ENCODE assay signal across 26 cellular contexts in genomic region chr2:117944816-117945215, GRCh38.
DNase-seq lines count a peak whose midpoint lies in the region; ATAC-seq, FAIRE-seq and TF ChIP-seq lines count a peak whose summit lies in the region.
"Had no signal": no experiment of that assay in that cellular context is flagged by ENCODE, and none has a peak within 500 bp of the region (broad histone marks: within the 10 kb centered on the region; RNA-seq: fewer than 3 reads in every experiment).

No MANE protein-coding gene starts in this region.

- H3K9me3 ChIP-seq in GM23248 (ENCODE audit: low read depth) (no peaks in the 10 kb centered on the region), Karpas-422 (ENCODE audit: low read length) (no peaks in the 10 kb centered on the region), GM12878 (replicated peaks; ENCODE audit: control insufficient read depth, insufficient read depth, low read length) (no peaks in the 10 kb centered on the region), osteoblast (ENCODE audit: low read depth, low read length) (no peaks in the 10 kb centered on the region)
- H3K9me3 ChIP-seq: BE2C, BLaER1 had no signal

- no peaks in the 10 kb centered on the region for H3K27me3 ChIP-seq in GM23248 (replicated peaks; ENCODE audit: insufficient read depth)
- H3K27me3 ChIP-seq in Karpas-422 (ENCODE audit: low read length) = no peaks in the 10 kb centered on the region
- H3K27me3 ChIP-seq in GM12878 (replicated peaks in 1 of 2; ENCODE audit: control insufficient read depth in 2 of 2, insufficient read depth in 2 of 2, low read length in 1 of 2) = no peaks in the 10 kb centered on the region
- no peaks in the 10 kb centered on the region for H3K27me3 ChIP-seq in osteoblast (ENCODE audit: insufficient read depth, low read length)
- H3K27me3 ChIP-seq: BE2C, BLaER1 had no signal

- H3K36me3 ChIP-seq in GM23248 (ENCODE audit: low read depth) (peaks cover 44% of the 10 kb centered on the region), Karpas-422 (ENCODE audit: insufficient read depth, low read length) (peaks cover 40% of the 10 kb centered on the region), GM12878 (ENCODE audit: control insufficient read depth in 2 of 2, insufficient read depth in 2 of 2, low read length in 1 of 2) (peaks cover 22 to 32% of the 10 kb centered on the region in 2 experiments), osteoblast (ENCODE audit: insufficient read depth, low read length) (peaks cover 62% of the 10 kb centered on the region)
- H3K36me3 ChIP-seq: BE2C had no signal

- 92 to 100% methylated on average over 2 of the region's 2 CpGs for WGBS in GM23248 (ENCODE audit: low coverage in 1 of 2, low lambda C conversion rate in 2 of 2, missing lambda C conversion rate in 2 of 2), 2 experiments
- 100% methylated on average over 2 of the region's 2 CpGs for WGBS in GM12878 (ENCODE audit: insufficient coverage, insufficient replicate concordance, low lambda C conversion rate, missing lambda C conversion rate)

- H3K9ac ChIP-seq in GM23248 (no peak overlapping the region), Karpas-422 (ENCODE audit: low read length) (no peak overlapping the region), GM12878 (ENCODE audit: control insufficient read depth, insufficient read depth, low read length) (no peak overlapping the region)
- H3K9ac ChIP-seq: BLaER1 had no signal

- H3K79me2 ChIP-seq in GM23248 (ENCODE audit: insufficient read depth) = no peaks in the 10 kb centered on the region
- no peaks in the 10 kb centered on the region for H3K79me2 ChIP-seq in Karpas-422 (ENCODE audit: low read length)
- no peaks in the 10 kb centered on the region for H3K79me2 ChIP-seq in GM12878 (ENCODE audit: control insufficient read depth, insufficient read depth, low read length)
- no peaks in the 10 kb centered on the region for H3K79me2 ChIP-seq in osteoblast (ENCODE audit: insufficient read depth, low read length)

- POLR2A ChIA-PET in GM12878 (lab: Charles Lee) = no interaction called here

- CTCF ChIA-PET in GM12878 (lab: Yijun Ruan, JAX) = no interaction called here

- no peak for TF ChIP-seq EP300 in GM12878 (IDR thresholded peaks at IDR 0.05; ENCODE audit: borderline replicate concordance in 1 of 2, control insufficient read depth in 1 of 2, low read depth in 2 of 2, low read length in 2 of 2)

- H2AFZ ChIP-seq in GM23248 (no peak overlapping the region), Karpas-422 (ENCODE audit: low read length) (no peak overlapping the region), GM12878 (ENCODE audit: control insufficient read depth, low read depth, low read length) (no peak overlapping the region), osteoblast (ENCODE audit: low read length) (no peak overlapping the region)

- no peak for ATAC-seq in GM12878
- ATAC-seq in HG02981 (IDR thresholded peaks at IDR 0.05; ENCODE audit: unreplicated experiment) = no peak

- SMC1A ChIA-PET in GM12878 (lab: Charles Lee; ENCODE audit: uncharacterized antibody, unreplicated experiment) = interaction anchor here (1.2 kb wide), 1 partner anchor 13 kb away, joined by 3 read pairs; no protein-coding TSS in a partner anchor

- DNase-seq in GM23248 (no peak), Karpas-422 (peak; percentile 34), GM12878 (ENCODE audit: low read depth, low spot score) (no peak), osteoblast (ENCODE audit: insufficient read length, low spot score, missing footprints) (peak; percentile 50), NCI-H1694 (lab: John Stamatoyannopoulos, UW) (no peak), NCI-H526 (lab: John Stamatoyannopoulos, UW) (no peak)
- no peak for DNase-seq in stimulated activated CD4-positive, alpha-beta T cell treated with anti-CD3 and anti-CD28 coated beads, Interleukin-15, amount 100 ng/mL, for 24 hours
- DNase-seq: 8988T; ACHN; BE2C; C1 segment of cervical spinal cord; CD4-positive, alpha-beta memory T cell; CD4-positive, CD25-positive, alpha-beta regulatory T cell; CD8-positive, alpha-beta memory T cell; COR-L47; DMS 273 treated with DMSO at 0.1 percent for 48 hours; DMS153; DMS79; DND-41; EL; GDM1 had no signal

- no peak for TF ChIP-seq RAD21 in GM12878 (IDR thresholded peaks at IDR 0.05; ENCODE audit: insufficient read depth, low read depth, low read length)

- no peak for TF ChIP-seq POLR2A in GM12878 (IDR thresholded peaks at IDR 0.05; ENCODE audit: low read depth, low read length)

- no peaks in the 10 kb centered on the region for H3K9me2 ChIP-seq in GM23248 (ENCODE audit: insufficient read depth)
- H3K9me2 ChIP-seq in Karpas-422 (replicated peaks; ENCODE audit: insufficient read depth, low read length) = no peaks in the 10 kb centered on the region

- RAD21 ChIA-PET in GM12878 (lab: Charles Lee; ENCODE audit: unreplicated experiment) = no interaction called here

- intact Hi-C loops in GM12878 (cut with micrococcal nuclease; ENCODE audit: unreplicated experiment) = no loop called here

- TF ChIP-seq CTCF in GM12878 (IDR thresholded peaks at IDR 0.05 in 2 of 3, conservative IDR thresholded peaks at IDR 0.05 in 1 of 3; ENCODE audit: control insufficient read depth in 2 of 3, extremely low read depth in 1 of 3, insufficient read depth in 1 of 3, low read depth in 3 of 3, low read length in 3 of 3) = no peak
- no peak for TF ChIP-seq CTCF in osteoblast (IDR thresholded peaks at IDR 0.05; ENCODE audit: extremely low read depth, low read depth, low read length)

- peaks cover 57% of the 10 kb centered on the region for H3F3A ChIP-seq in GM23248 (ENCODE audit: insufficient read depth)

- FAIRE-seq in GM12878 (lab: Jason Lieb, UNC) = no peak
- FAIRE-seq: A204.1, GM12891, GM19239 had no signal

- H3K4me3 ChIP-seq in GM23248 (no peak overlapping the region), Karpas-422 (ENCODE audit: low read length) (no peak overlapping the region), GM12878 (no peak overlapping the region), osteoblast (ENCODE audit: insufficient read depth, low read length) (no peak overlapping the region)
- H3K4me3 ChIP-seq: BLaER1 had no signal

- no peak overlapping the region for H3K4me2 ChIP-seq in GM23248 (ENCODE audit: unreplicated experiment)
- H3K4me2 ChIP-seq in Karpas-422 (ENCODE audit: low read depth, low read length, poor library complexity, severe bottlenecking) = no peak overlapping the region
- no peak overlapping the region for H3K4me2 ChIP-seq in GM12878 (ENCODE audit: control insufficient read depth, insufficient read depth)
- H3K4me2 ChIP-seq in osteoblast (ENCODE audit: insufficient read depth, low read length) = no peak overlapping the region
- H3K4me2 ChIP-seq: BLaER1 had no signal

- peak overlapping the region; percentile 73; the same call in 1 of the 2 replicates for H3K27ac ChIP-seq in GM23248
- H3K27ac ChIP-seq in Karpas-422 (ENCODE audit: low read length) = no peak overlapping the region
- no peak overlapping the region for H3K27ac ChIP-seq in GM12878 (ENCODE audit: control insufficient read depth, insufficient read depth)
- peak overlapping the region; percentile 15 for H3K27ac ChIP-seq in osteoblast (ENCODE audit: low read depth, low read length)
- H3K27ac ChIP-seq: BLaER1 had no signal

- in situ Hi-C loops in GM23248 (cut with MboI) (no loop called here), GM12878 (cut with MboI) (no loop called here)

- no TSS peak for BruUV-seq in GM12878 (replicated peaks; lab: Mats Ljungman, UMichigan)

- H4K20me1 ChIP-seq in GM23248 (ENCODE audit: insufficient read depth) = no peaks in the 10 kb centered on the region
- H4K20me1 ChIP-seq in Karpas-422 (ENCODE audit: insufficient read depth, low read depth, low read length) = no peaks in the 10 kb centered on the region
- no peaks in the 10 kb centered on the region for H4K20me1 ChIP-seq in GM12878 (ENCODE audit: control insufficient read depth, insufficient read depth)
- no peaks in the 10 kb centered on the region for H4K20me1 ChIP-seq in osteoblast (ENCODE audit: insufficient read depth, low read length)
- H4K20me1 ChIP-seq: BLaER1 had no signal

- H3K4me1 ChIP-seq in GM23248 (ENCODE audit: insufficient read depth) (peaks cover 49% of the 10 kb centered on the region), Karpas-422 (ENCODE audit: low read length) (peaks cover 16% of the 10 kb centered on the region), GM12878 (ENCODE audit: control insufficient read depth, insufficient read depth, low read length) (no peaks in the 10 kb centered on the region), osteoblast (ENCODE audit: insufficient read depth, low read length) (peaks cover 22% of the 10 kb centered on the region)
- H3K4me1 ChIP-seq: BE2C, BLaER1 had no signal

TF ChIP-seq in GM12878, 131 proteins besides CTCF, POLR2A, EP300 and RAD21 (continues in another document):
- peak; percentile 61 for TF ChIP-seq ZBTB40 (IDR thresholded peaks at IDR 0.05; ENCODE audit: borderline replicate concordance)

Comparison
In these comparisons a context has a peak if more than half of its experiments do, and no peak if none do; other contexts are left out.
1. DNase-seq: peak in Karpas-422 (single experiment) and osteoblast (single experiment); none in GM23248 (single experiment), GM12878 (single experiment), NCI-H1694 (single experiment), NCI-H526 (0 of 2) and stimulated activated CD4-positive, alpha-beta T cell treated with anti-CD3 and anti-CD28 coated beads, Interleukin-15, amount 100 ng/mL, for 24 hours (single experiment).
2. H3K27ac ChIP-seq: peak in GM23248 (single experiment) and osteoblast (single experiment); none in Karpas-422 (single experiment) and GM12878 (single experiment).